ENCODE assay signal across 19 cellular contexts in genomic region chr3:155807823-155808222, GRCh38. TPM values are rescaled to one million over a fixed set of nuclear protein-coding genes. Genes with fewer than 3 reads are reported as not detected.
DNase-seq lines count a peak whose midpoint lies in the region; ATAC-seq and TF ChIP-seq lines count a peak whose summit lies in the region.
"Had no signal": no experiment of that assay in that cellular context is flagged by ENCODE, and none has a peak within 500 bp of the region (broad histone marks: within the 10 kb centered on the region; RNA-seq: fewer than 3 reads in every experiment).

No MANE protein-coding gene starts in this region.

- peaks cover 12% of the 10 kb centered on the region for H3K36me3 ChIP-seq in left ventricle myocardium inferior
- no peaks in the 10 kb centered on the region for H3K36me3 ChIP-seq in HAP-1 (replicated peaks)

- H3K4me1 ChIP-seq in left ventricle myocardium inferior: peaks cover 24% of the 10 kb centered on the region
- peaks cover 12% of the 10 kb centered on the region for H3K4me1 ChIP-seq in HAP-1

- in situ Hi-C loops in HAP-1 (cut with MboI; ENCODE audit: low sequenced_read_pairs): no loop called here

- peak overlapping the region; percentile 59 for H3K27ac ChIP-seq in left ventricle myocardium inferior (replicated peaks)
- H3K27ac ChIP-seq: KMS-11 had no signal

- H3K4me3 ChIP-seq in AG10803 (ENCODE audit: low read length) (no peak overlapping the region), left ventricle myocardium inferior (no peak overlapping the region), HAP-1 (no peak overlapping the region)

- TF ChIP-seq CTCF in AG10803 (conservative IDR thresholded peaks at IDR 0.05; ENCODE audit: low read length) (no peak), left ventricle myocardium inferior (IDR thresholded peaks at IDR 0.05; ENCODE audit: borderline replicate concordance) (no peak)

- intact Hi-C loops in left ventricle myocardium inferior (cut with micrococcal nuclease): no loop called here

- DNase-seq in AG10803 (ENCODE audit: low read depth) (peak; percentile 24), EH (ENCODE audit: low read depth) (peak; percentile 6), NCI-H226 (peak; percentile 44), left ventricle myocardium inferior (no peak), HAP-1 (ENCODE audit: low spot score in 2 of 2) (no peak)
- DNase-seq: C1 segment of cervical spinal cord, DMS 273 treated with DMSO at 0.1 percent for 48 hours, DND-41, NCI-H1417, NCI-H187, NCI-H2107, NCI-H2227 treated with DMSO at 0.1 percent for 48 hours, NCI-H524, NCI-H82, PC-3, RPMI8226 had no signal

- no peaks in the 10 kb centered on the region for H3K9me3 ChIP-seq in left ventricle myocardium inferior (replicated peaks)
- no peaks in the 10 kb centered on the region for H3K9me3 ChIP-seq in HAP-1

- no peaks in the 10 kb centered on the region for H3K27me3 ChIP-seq in left ventricle myocardium inferior (ENCODE audit: low read depth)
- no peaks in the 10 kb centered on the region for H3K27me3 ChIP-seq in HAP-1 (ENCODE audit: low read depth)

- no peak for ATAC-seq in GM19324 (IDR thresholded peaks at IDR 0.05; ENCODE audit: low FRiP score, unreplicated experiment)
- ATAC-seq in GM21381 (IDR thresholded peaks at IDR 0.05; ENCODE audit: unreplicated experiment): no peak
- ATAC-seq: PC-3 had no signal

RNA-seq across cellular contexts. Expression of gene C3orf33, which starts 1.7 kb away (rescaled TPM):
- total RNA-seq in left ventricle myocardium inferior: 6.6 TPM

RNA-seq across cellular contexts. Expression of gene SLC33A1, which starts 46.4 kb away (rescaled TPM):
- 22.4 TPM for total RNA-seq in left ventricle myocardium inferior

Comparison
In these comparisons a context has a peak if more than half of its experiments do, and no peak if none do; other contexts are left out.
1. DNase-seq: peak in AG10803 (single experiment), EH (single experiment) and NCI-H226 (single experiment); none in left ventricle myocardium inferior (single experiment) and HAP-1 (0 of 2).